In genomic region chr18:76747676-76748075, GRCh38 we compare ENCODE assay signal across 9 cellular contexts.
"Had no signal": no experiment of that assay in that cellular context is flagged by ENCODE, and none has a peak within 500 bp of the region (broad histone marks: within the 10 kb centered on the region; RNA-seq: fewer than 3 reads in every experiment).

No MANE protein-coding gene starts in this region.

- H3K4me3 ChIP-seq: GM23338, K562 had no signal

- H2AFZ ChIP-seq: GM23338 had no signal

- FAIRE-seq: H1, H54, HTR-8/SVneo, K562 had no signal

- H3K4me2 ChIP-seq: GM23338 had no signal

- DNase-seq: H9, HCEC 1CT, IMR-90, KG1 had no signal
